In the genomic region with DNA sequence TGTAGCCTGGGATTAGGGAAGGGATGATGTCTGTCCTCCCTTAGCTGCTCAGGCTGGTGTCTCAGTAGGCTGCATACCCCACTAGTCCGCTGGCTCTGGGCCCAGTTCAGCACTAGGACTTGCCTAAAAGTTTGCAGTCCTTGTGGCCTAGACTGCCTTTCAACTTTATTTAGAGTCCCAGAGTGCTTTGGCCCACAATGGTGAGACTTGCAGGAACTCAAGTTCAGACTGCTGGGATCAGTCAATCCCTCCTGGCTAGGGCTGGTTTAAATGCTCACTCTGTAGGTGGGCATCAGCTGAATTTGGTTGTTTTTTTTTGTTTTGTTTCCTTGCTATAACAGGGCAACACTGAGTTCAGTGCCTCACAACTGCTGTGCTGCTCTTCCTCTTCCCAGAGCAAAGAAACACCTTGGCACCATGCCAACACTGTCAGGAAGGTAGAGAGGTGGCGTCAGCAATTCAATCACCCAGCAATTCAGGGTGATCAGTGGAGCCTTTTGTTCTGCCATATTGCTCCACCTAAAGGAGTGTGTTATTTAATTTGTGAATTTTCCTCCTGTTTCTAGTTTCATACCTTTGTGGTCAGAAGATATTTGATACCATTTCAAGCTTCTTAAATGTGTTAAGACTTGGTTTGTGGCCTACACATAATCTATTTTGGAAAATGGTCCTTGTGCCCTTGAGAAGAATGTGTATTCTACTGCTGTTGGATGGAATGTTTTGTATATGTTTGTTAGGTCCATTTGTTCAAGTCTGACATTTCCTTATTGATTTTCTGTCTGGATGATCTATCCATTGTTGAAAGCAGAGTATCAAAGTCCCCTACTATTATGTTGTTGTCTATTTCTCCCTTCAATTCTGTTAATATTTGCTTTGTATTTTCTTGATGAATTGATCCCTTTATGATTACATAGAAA, we compare ENCODE assay signal across 1 cellular context.
A peak's percentile ranks its signal among the peaks of the same experiment; 100 is the strongest.
TF ChIP-seq lines count a peak whose summit lies in the region.

No MANE protein-coding gene starts in this region.

TF ChIP-seq in HepG2, 621 proteins besides CTCF, POLR2A, EP300 and RAD21 (continued from another document and continues in another):
- no peak for TF ChIP-seq RNF219 (CRISPR knock-in tag; IDR thresholded peaks at IDR 0.05)
- peak; percentile 14; the same call in 1 of the 2 replicates for TF ChIP-seq CREB1 (IDR thresholded peaks at IDR 0.05)
- no peak; the same call in 1 of the 2 replicates for TF ChIP-seq CREB1 (CRISPR knock-in tag; IDR thresholded peaks at IDR 0.05)
- TF ChIP-seq ADNP (CRISPR knock-in tag; IDR thresholded peaks at IDR 0.05), result no peak
- no peak for TF ChIP-seq STAG1 (CRISPR knock-in tag; IDR thresholded peaks at IDR 0.05)
- TF ChIP-seq, protein P1, sequence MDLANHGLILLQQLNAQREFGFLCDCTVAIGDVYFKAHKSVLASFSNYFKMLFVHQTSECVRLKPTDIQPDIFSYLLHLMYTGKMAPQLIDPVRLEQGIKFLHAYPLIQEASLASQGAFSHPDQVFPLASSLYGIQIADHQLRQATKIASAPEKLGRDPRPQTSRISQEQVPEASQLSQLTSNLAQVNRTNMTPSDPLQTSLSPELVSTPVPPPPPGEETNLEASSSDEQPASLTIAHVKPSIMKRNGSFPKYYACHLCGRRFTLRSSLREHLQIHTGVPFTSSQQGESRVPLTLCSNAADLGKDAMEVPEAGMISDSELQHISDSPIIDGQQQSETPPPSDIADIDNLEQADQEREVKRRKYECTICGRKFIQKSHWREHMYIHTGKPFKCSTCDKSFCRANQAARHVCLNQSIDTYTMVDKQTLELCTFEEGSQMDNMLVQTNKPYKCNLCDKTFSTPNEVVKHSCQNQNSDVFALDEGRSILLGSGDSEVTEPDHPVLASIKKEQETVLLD (CRISPR knock-in tag; IDR thresholded peaks at IDR 0.05; ENCODE audit: low read depth), result no peak
- TF ChIP-seq ZNF18 (CRISPR knock-in tag; IDR thresholded peaks at IDR 0.05; ENCODE audit: insufficient replicate concordance), result no peak
- TF ChIP-seq ZNF3 (CRISPR knock-in tag; IDR thresholded peaks at IDR 0.05), result 0 out of 2 replicates have a peak, but pooled peaks have one; percentile 17
- TF ChIP-seq ZNF567 (CRISPR knock-in tag; IDR thresholded peaks at IDR 0.05; ENCODE audit: borderline replicate concordance), result 0 out of 2 replicates have a peak, but pooled peaks have one; percentile 33
- TF ChIP-seq BRF2 (CRISPR knock-in tag; IDR thresholded peaks at IDR 0.05), result no peak
- no peak for TF ChIP-seq ISX (CRISPR knock-in tag; conservative IDR thresholded peaks at IDR 0.05)
- TF ChIP-seq ZKSCAN8 (CRISPR knock-in tag; IDR thresholded peaks at IDR 0.05; ENCODE audit: borderline replicate concordance), result no peak
- TF ChIP-seq KMT2B (CRISPR knock-in tag; IDR thresholded peaks at IDR 0.05), result no peak
- 0 out of 2 replicates have a peak, but pooled peaks have one; percentile 24 for TF ChIP-seq ZNF652 (CRISPR knock-in tag; IDR thresholded peaks at IDR 0.05; ENCODE audit: borderline replicate concordance, low read depth)
- no peak for TF ChIP-seq HNRNPK (IDR thresholded peaks at IDR 0.05; ENCODE audit: low read depth, low read length, poor library complexity, severe bottlenecking)
- TF ChIP-seq ZFP82 (CRISPR knock-in tag; IDR thresholded peaks at IDR 0.05; ENCODE audit: borderline replicate concordance), result no peak
- no peak for TF ChIP-seq NFE2L2 (IDR thresholded peaks at IDR 0.05; ENCODE audit: low read length)
- TF ChIP-seq SNAI1 (CRISPR knock-in tag; IDR thresholded peaks at IDR 0.05; ENCODE audit: borderline replicate concordance), result no peak
- TF ChIP-seq ISL2 (CRISPR knock-in tag; IDR thresholded peaks at IDR 0.05), result peak; percentile 88
- TF ChIP-seq ZNF20 (CRISPR knock-in tag; IDR thresholded peaks at IDR 0.05), result no peak
- TF ChIP-seq, protein P2, sequence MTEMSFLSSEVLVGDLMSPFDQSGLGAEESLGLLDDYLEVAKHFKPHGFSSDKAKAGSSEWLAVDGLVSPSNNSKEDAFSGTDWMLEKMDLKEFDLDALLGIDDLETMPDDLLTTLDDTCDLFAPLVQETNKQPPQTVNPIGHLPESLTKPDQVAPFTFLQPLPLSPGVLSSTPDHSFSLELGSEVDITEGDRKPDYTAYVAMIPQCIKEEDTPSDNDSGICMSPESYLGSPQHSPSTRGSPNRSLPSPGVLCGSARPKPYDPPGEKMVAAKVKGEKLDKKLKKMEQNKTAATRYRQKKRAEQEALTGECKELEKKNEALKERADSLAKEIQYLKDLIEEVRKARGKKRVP (CRISPR knock-in tag; IDR thresholded peaks at IDR 0.05), result 0 out of 4 replicates have a peak, but pooled peaks of 1 of the 2 experiments have one; percentile 8
- TF ChIP-seq, protein P3, sequence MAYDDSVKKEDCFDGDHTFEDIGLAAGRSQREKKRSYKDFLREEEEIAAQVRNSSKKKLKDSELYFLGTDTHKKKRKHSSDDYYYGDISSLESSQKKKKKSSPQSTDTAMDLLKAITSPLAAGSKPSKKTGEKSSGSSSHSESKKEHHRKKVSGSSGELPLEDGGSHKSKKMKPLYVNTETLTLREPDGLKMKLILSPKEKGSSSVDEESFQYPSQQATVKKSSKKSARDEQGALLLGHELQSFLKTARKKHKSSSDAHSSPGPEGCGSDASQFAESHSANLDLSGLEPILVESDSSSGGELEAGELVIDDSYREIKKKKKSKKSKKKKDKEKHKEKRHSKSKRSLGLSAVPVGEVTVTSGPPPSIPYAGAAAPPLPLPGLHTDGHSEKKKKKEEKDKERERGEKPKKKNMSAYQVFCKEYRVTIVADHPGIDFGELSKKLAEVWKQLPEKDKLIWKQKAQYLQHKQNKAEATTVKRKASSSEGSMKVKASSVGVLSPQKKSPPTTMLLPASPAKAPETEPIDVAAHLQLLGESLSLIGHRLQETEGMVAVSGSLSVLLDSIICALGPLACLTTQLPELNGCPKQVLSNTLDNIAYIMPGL (CRISPR knock-in tag; IDR thresholded peaks at IDR 0.05; ENCODE audit: borderline replicate concordance in 1 of 2, low read depth in 1 of 2), result no peak; a peak in 1 of 4 replicates
- no peak for TF ChIP-seq ZNF75D (CRISPR knock-in tag; IDR thresholded peaks at IDR 0.05; ENCODE audit: borderline replicate concordance)
- no peak for TF ChIP-seq ZBTB8A (CRISPR knock-in tag; IDR thresholded peaks at IDR 0.05; ENCODE audit: borderline replicate concordance, low read depth)
- TF ChIP-seq GMEB1 (CRISPR knock-in tag; IDR thresholded peaks at IDR 0.05; ENCODE audit: borderline replicate concordance), result no peak
- TF ChIP-seq ZBTB7A (CRISPR knock-in tag; IDR thresholded peaks at IDR 0.05), result no peak
- TF ChIP-seq ZNF460 (CRISPR knock-in tag; IDR thresholded peaks at IDR 0.05; ENCODE audit: borderline replicate concordance), result no peak; the same call in 1 of the 2 replicates
- peak; percentile 99 for TF ChIP-seq HOXA5 (CRISPR knock-in tag; IDR thresholded peaks at IDR 0.05)
- no peak for TF ChIP-seq ZEB1 (IDR thresholded peaks at IDR 0.05; ENCODE audit: insufficient replicate concordance, low read depth)
- TF ChIP-seq U2AF2 (IDR thresholded peaks at IDR 0.05; ENCODE audit: low read depth, low read length), result no peak
- no peak for TF ChIP-seq ZMAT3 (CRISPR knock-in tag; conservative IDR thresholded peaks at IDR 0.05)
- 0 out of 2 replicates have a peak, but pooled peaks have one; percentile 25 for TF ChIP-seq SPEN (CRISPR knock-in tag; IDR thresholded peaks at IDR 0.05; ENCODE audit: low read depth)
- TF ChIP-seq RELA (CRISPR knock-in tag; IDR thresholded peaks at IDR 0.05), result no peak
- peak; percentile 23; the same call in 1 of the 2 replicates for TF ChIP-seq YEATS2 (CRISPR knock-in tag; IDR thresholded peaks at IDR 0.05; ENCODE audit: borderline replicate concordance)
- TF ChIP-seq RARA (CRISPR knock-in tag; IDR thresholded peaks at IDR 0.05), result peak; percentile 71
- no peak for TF ChIP-seq ZNF563 (CRISPR knock-in tag; IDR thresholded peaks at IDR 0.05)
- TF ChIP-seq DRAP1 (CRISPR knock-in tag; IDR thresholded peaks at IDR 0.05), result no peak; the same call in 1 of the 2 replicates
- TF ChIP-seq AHR (CRISPR knock-in tag; IDR thresholded peaks at IDR 0.05), result no peak
- TF ChIP-seq, protein P4, sequence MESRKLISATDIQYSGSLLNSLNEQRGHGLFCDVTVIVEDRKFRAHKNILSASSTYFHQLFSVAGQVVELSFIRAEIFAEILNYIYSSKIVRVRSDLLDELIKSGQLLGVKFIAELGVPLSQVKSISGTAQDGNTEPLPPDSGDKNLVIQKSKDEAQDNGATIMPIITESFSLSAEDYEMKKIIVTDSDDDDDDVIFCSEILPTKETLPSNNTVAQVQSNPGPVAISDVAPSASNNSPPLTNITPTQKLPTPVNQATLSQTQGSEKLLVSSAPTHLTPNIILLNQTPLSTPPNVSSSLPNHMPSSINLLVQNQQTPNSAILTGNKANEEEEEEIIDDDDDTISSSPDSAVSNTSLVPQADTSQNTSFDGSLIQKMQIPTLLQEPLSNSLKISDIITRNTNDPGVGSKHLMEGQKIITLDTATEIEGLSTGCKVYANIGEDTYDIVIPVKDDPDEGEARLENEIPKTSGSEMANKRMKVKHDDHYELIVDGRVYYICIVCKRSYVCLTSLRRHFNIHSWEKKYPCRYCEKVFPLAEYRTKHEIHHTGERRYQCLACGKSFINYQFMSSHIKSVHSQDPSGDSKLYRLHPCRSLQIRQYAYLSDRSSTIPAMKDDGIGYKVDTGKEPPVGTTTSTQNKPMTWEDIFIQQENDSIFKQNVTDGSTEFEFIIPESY (CRISPR knock-in tag; IDR thresholded peaks at IDR 0.05), result no peak
- TF ChIP-seq, protein P5, sequence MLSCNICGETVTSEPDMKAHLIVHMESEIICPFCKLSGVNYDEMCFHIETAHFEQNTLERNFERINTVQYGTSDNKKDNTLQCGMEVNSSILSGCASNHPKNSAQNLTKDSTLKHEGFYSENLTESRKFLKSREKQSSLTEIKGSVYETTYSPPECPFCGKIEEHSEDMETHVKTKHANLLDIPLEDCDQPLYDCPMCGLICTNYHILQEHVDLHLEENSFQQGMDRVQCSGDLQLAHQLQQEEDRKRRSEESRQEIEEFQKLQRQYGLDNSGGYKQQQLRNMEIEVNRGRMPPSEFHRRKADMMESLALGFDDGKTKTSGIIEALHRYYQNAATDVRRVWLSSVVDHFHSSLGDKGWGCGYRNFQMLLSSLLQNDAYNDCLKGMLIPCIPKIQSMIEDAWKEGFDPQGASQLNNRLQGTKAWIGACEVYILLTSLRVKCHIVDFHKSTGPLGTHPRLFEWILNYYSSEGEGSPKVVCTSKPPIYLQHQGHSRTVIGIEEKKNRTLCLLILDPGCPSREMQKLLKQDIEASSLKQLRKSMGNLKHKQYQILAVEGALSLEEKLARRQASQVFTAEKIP (CRISPR knock-in tag; IDR thresholded peaks at IDR 0.05; ENCODE audit: borderline replicate concordance), result no peak
- no peak for TF ChIP-seq KLF12 (CRISPR knock-in tag; IDR thresholded peaks at IDR 0.05; ENCODE audit: borderline replicate concordance)
- peak; percentile 75; the same call in 1 of the 2 replicates for TF ChIP-seq TBX3 (IDR thresholded peaks at IDR 0.05; ENCODE audit: borderline replicate concordance)
